Comparison of ENCODE assay signal across 24 cellular contexts in genomic region chr10:123035467-123036086, GRCh38. TPM values are rescaled to one million over a fixed set of nuclear protein-coding genes. Genes with fewer than 3 reads are reported as not detected.
"Had no signal": no experiment of that assay in that cellular context is flagged by ENCODE, and none has a peak within 500 bp of the region (broad histone marks: within the 10 kb centered on the region; RNA-seq: fewer than 3 reads in every experiment).

No MANE protein-coding gene starts in this region.

- H3K27ac ChIP-seq: adrenal gland, ascending aorta, breast epithelium, cardiac muscle cell, colonic mucosa, epithelial cell of prostate, esophagus squamous epithelium, gastroesophageal sphincter had no signal

- DNase-seq: activated CD4-positive, alpha-beta T cell treated with anti-CD3 and anti-CD28 coated beads for 1 hour; activated CD4-positive, alpha-beta T cell treated with anti-CD3 and anti-CD28 coated beads for 4 hours; activated CD4-positive, alpha-beta T cell treated with anti-CD3 and anti-CD28 coated beads, Interleukin-2, amount 10 ng/mL, durations not matched to agents 7 days and 5 days; activated CD4-positive, alpha-beta T cell treated with anti-CD3 and anti-CD28 coated beads, Interleukin-2, amount 50 U/mL, for 48 hours; activated CD8-positive, alpha-beta memory T cell treated with anti-CD3 and anti-CD28 coated beads for 24 hours; activated CD8-positive, alpha-beta T cell treated with anti-CD3 and anti-CD28 coated beads for 36 hours; activated effector memory CD4-positive, alpha-beta T cell treated with anti-CD3 and anti-CD28 coated beads, Interleukin-2, amount 50 U/mL, for 16 hours; activated naive CD4-positive, alpha-beta T cell treated with anti-CD3 and anti-CD28 coated beads for 36 hours; activated naive CD8-positive, alpha-beta T cell treated with anti-CD3 and anti-CD28 coated beads for 36 hours; activated naive CD8-positive, alpha-beta T cell treated with anti-CD3 and anti-CD28 coated beads, Interleukin-2, amount 50 U/mL, for 24 hours; activated T-cell treated with anti-CD3 and anti-CD28 coated beads, Interleukin-2, amount 50 U/mL, for 48 hours; adrenal gland; central memory CD4-positive, alpha-beta T cell; cerebellar nuclear complex; colonic mucosa; effector CD8-positive, alpha-beta T cell; esophagus squamous epithelium; foreskin melanocyte; T-helper 2 cell had no signal

- H3K27me3 ChIP-seq: adrenal gland, ascending aorta, breast epithelium, cardiac muscle cell, colonic mucosa, esophagus squamous epithelium, gastroesophageal sphincter had no signal

- H3K9me3 ChIP-seq: adrenal gland, ascending aorta, breast epithelium, colonic mucosa, esophagus squamous epithelium, gastroesophageal sphincter had no signal

- H3K36me3 ChIP-seq: adrenal gland, breast epithelium, colonic mucosa had no signal

- H3K4me3 ChIP-seq: adrenal gland, ascending aorta, breast epithelium, cardiac muscle cell, colonic mucosa, esophagus squamous epithelium, gastroesophageal sphincter had no signal

- H3K4me1 ChIP-seq: adrenal gland, ascending aorta, breast epithelium, colonic mucosa, esophagus squamous epithelium, gastroesophageal sphincter had no signal

- ATAC-seq: activated CD8-positive, alpha-beta T cell treated with anti-CD3 and anti-CD28 coated beads for 36 hours; activated naive CD8-positive, alpha-beta T cell treated with anti-CD3 and anti-CD28 coated beads, Interleukin-2, amount 50 U/mL, for 24 hours; gastroesophageal sphincter had no signal

RNA-seq across cellular contexts. Expression of gene PSTK, which starts 55.4 kb away (rescaled TPM):
- total RNA-seq: ascending aorta had no signal
